In the genomic region with DNA sequence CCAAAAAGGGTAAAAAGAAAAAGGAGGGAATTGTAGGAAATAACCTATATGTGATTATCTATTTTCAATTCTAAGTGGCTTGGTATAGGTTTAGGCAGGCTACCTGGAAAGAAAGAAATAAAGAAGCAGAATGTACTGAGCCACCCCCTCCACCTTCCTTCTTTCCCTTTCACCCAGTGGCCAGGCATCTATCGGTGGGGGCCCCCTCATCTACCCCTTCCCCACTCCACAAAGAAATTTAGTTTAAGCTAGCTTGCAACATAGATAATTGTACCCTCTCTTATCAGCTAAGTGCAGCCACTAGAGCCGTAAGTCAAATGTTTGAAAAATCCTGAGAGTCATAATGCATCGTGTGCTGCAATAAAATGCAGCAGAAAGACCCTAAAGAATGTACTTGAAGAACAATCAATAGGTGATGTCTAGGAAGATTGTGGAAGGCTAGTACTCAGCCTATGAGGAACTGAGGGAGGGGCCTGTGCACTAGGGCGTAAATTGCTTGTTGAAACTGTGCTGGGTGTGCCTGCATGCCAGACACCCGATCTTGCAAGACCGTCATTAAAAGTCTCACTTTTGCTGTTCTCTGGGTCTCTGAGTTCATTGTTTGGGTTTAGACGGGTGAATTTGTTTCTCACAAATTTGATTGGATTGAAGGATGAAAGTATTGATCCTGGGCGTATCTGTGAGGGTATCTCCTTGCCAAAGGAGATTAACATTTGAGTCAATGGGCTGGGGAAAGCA, we compare ENCODE assay signal across 16 cellular contexts. TPM values are rescaled to one million over a fixed set of nuclear protein-coding genes. Genes with fewer than 3 reads are reported as not detected.
DNase-seq lines count a peak whose midpoint lies in the region; TF ChIP-seq lines count a peak whose summit lies in the region.
"Not testable (repeated sequence)": the region's sequence is repeated elsewhere in the genome, so short reads cannot be mapped to it uniquely, and the experiment has no call there.
"Had no signal": no experiment of that assay in that cellular context is flagged by ENCODE, and none has a peak within 500 bp of the region (broad histone marks: within the 10 kb centered on the region; RNA-seq: fewer than 3 reads in every experiment).

No MANE protein-coding gene starts in this region.

- peak overlapping the region; percentile 88 for H3K27ac Mint-ChIP-seq in activated CD4-positive, alpha-beta T cell treated with anti-CD3 and anti-CD28 coated beads, Interleukin-2, amount 10 ng/mL, durations not matched to agents 7 days and 5 days
- peak overlapping the region; percentile 65 for H3K27ac Mint-ChIP-seq in progenitor cell of endocrine pancreas
- H3K27ac Mint-ChIP-seq in type B pancreatic cell, result peak overlapping the region; percentile 87

- POLR2A ChIA-PET in OCI-LY7 (lab: Charles Lee); activated CD4-positive, alpha-beta T cell treated with anti-CD3 and anti-CD28 coated beads, Interleukin-2, amount 10 ng/mL, durations not matched to agents 7 days and 5 days (lab: Charles Lee): not testable (repeated sequence)

- H3K9me3 ChIP-seq in OCI-LY7 (ENCODE audit: low read length), result not testable (repeated sequence)

- H3K4me1 Mint-ChIP-seq in activated CD4-positive, alpha-beta T cell treated with anti-CD3 and anti-CD28 coated beads, Interleukin-2, amount 10 ng/mL, durations not matched to agents 7 days and 5 days, result peaks cover 17% of the 10 kb centered on the region
- not testable (repeated sequence) for H3K4me1 Mint-ChIP-seq in progenitor cell of endocrine pancreas (ENCODE audit: low read depth); type B pancreatic cell (ENCODE audit: unreplicated experiment)

- not testable (repeated sequence) for H3K4me2 ChIP-seq in OCI-LY7 (ENCODE audit: low read length)

- peak; percentile 47 for DNase-seq in DMS79 treated with DMSO at 0.1 percent for 48 hours (lab: John Stamatoyannopoulos, UW)
- DNase-seq in OCI-LY7 (ENCODE audit: low spot score), result peak; percentile 1
- peak; percentile 22 for DNase-seq in activated CD4-positive, alpha-beta T cell treated with anti-CD3 and anti-CD28 coated beads, Interleukin-2, amount 10 ng/mL, durations not matched to agents 7 days and 5 days
- peak; percentile 21 for DNase-seq in activated naive CD4-positive, alpha-beta T cell treated with anti-CD3 and anti-CD28 coated beads, Interleukin-2, amount 50 U/mL, for 16 hours
- peak; percentile 50 for DNase-seq in epithelial cell of esophagus (ENCODE audit: low read depth)
- DNase-seq in kidney tubule cell (ENCODE audit: low spot score), result peak; percentile 32
- not testable (repeated sequence) for DNase-seq in progenitor cell of endocrine pancreas (ENCODE audit: low spot score, unreplicated experiment); type B pancreatic cell (ENCODE audit: extremely low spot score, unreplicated experiment)

- not testable (repeated sequence) for H3K36me3 ChIP-seq in OCI-LY7 (ENCODE audit: insufficient read depth, low read length)

- not testable (repeated sequence) for TF ChIP-seq CTCF in OCI-LY7 (conservative IDR thresholded peaks at IDR 0.05; ENCODE audit: low read length); epithelial cell of esophagus (IDR thresholded peaks at IDR 0.05; ENCODE audit: insufficient read depth, low read depth, low read length, missing control alignments); progenitor cell of endocrine pancreas (IDR thresholded peaks at IDR 0.05; ENCODE audit: unreplicated experiment); type B pancreatic cell (conservative IDR thresholded peaks at IDR 0.05)

- not testable (repeated sequence) for H3K36me3 Mint-ChIP-seq in activated CD4-positive, alpha-beta T cell treated with anti-CD3 and anti-CD28 coated beads, Interleukin-2, amount 10 ng/mL, durations not matched to agents 7 days and 5 days (ENCODE audit: low read depth); progenitor cell of endocrine pancreas (ENCODE audit: insufficient read depth); type B pancreatic cell

- intact Hi-C loops in OCI-LY7 (cut with micrococcal nuclease; ENCODE audit: unreplicated experiment), result not testable (repeated sequence)

- CTCF ChIA-PET in OCI-LY7 (lab: Charles Lee; ENCODE audit: unreplicated experiment); activated CD4-positive, alpha-beta T cell treated with anti-CD3 and anti-CD28 coated beads, Interleukin-2, amount 10 ng/mL, durations not matched to agents 7 days and 5 days (lab: Charles Lee): not testable (repeated sequence)

- not testable (repeated sequence) for H3K9me3 Mint-ChIP-seq in activated CD4-positive, alpha-beta T cell treated with anti-CD3 and anti-CD28 coated beads, Interleukin-2, amount 10 ng/mL, durations not matched to agents 7 days and 5 days; progenitor cell of endocrine pancreas (ENCODE audit: low read depth); type B pancreatic cell

- H4K20me1 ChIP-seq in OCI-LY7 (ENCODE audit: insufficient read depth, low read length), result not testable (repeated sequence)

- not testable (repeated sequence) for H3K27ac ChIP-seq in OCI-LY7 (ENCODE audit: low read depth, low read length, poor library complexity, severe bottlenecking)

- H3K9me2 ChIP-seq in OCI-LY7 (ENCODE audit: insufficient read depth, low read length), result not testable (repeated sequence)

- H3K4me3 Mint-ChIP-seq in activated CD4-positive, alpha-beta T cell treated with anti-CD3 and anti-CD28 coated beads, Interleukin-2, amount 10 ng/mL, durations not matched to agents 7 days and 5 days, result peak overlapping the region; percentile 48
- H3K4me3 Mint-ChIP-seq in progenitor cell of endocrine pancreas (ENCODE audit: low read depth), result not testable (repeated sequence)
- peak overlapping the region; percentile 67 for H3K4me3 Mint-ChIP-seq in type B pancreatic cell

- not testable (repeated sequence) for BruUV-seq in OCI-LY7 (replicated peaks; lab: Mats Ljungman, UMichigan)

- H2AFZ ChIP-seq in OCI-LY7 (ENCODE audit: low read length), result not testable (repeated sequence)

- not testable (repeated sequence) for H3K4me1 ChIP-seq in OCI-LY7 (ENCODE audit: insufficient read depth, low read length, poor library complexity, severe bottlenecking)

- not testable (repeated sequence) for H3K79me2 ChIP-seq in OCI-LY7 (ENCODE audit: insufficient read depth, low read depth, low read length)

- not testable (repeated sequence) for H3K27me3 Mint-ChIP-seq in activated CD4-positive, alpha-beta T cell treated with anti-CD3 and anti-CD28 coated beads, Interleukin-2, amount 10 ng/mL, durations not matched to agents 7 days and 5 days; progenitor cell of endocrine pancreas; type B pancreatic cell

- H3K4me3 ChIP-seq in OCI-LY7 (ENCODE audit: low read depth, low read length, poor library complexity, severe bottlenecking); epithelial cell of esophagus (ENCODE audit: low read length): not testable (repeated sequence)

RNA-seq across cellular contexts. Expression of a gene that starts 52.9 kb away (rescaled TPM):
- total RNA-seq in OCI-LY7 (2014; rRNA removed; shearing (Covaris generic)), result not detected in 2 replicates
- total RNA-seq in OCI-LY7 (2022), result not detected in 2 replicates
- total RNA-seq in activated CD4-positive, alpha-beta T cell treated with anti-CD3 and anti-CD28 coated beads, Interleukin-2, amount 10 ng/mL, durations not matched to agents 7 days and 5 days, result under 1 TPM in 1 of 2 experiments, not detected in 1; 0.69 TPM
- total RNA-seq in progenitor cell of endocrine pancreas, result not detected in 2 replicates
- total RNA-seq in type B pancreatic cell (ENCODE audit: low replicate concordance), result not detected in 2 replicates
- total RNA-seq: heart left ventricle, HepG2, lung microvascular endothelial cell, myocyte, pancreas, RPMI7951, sigmoid colon, tibial nerve had no signal
